In genomic region chr9:91378054-91378453, GRCh38 we compare ENCODE assay signal across 6 cellular contexts. TPM values are rescaled to one million over a fixed set of nuclear protein-coding genes. Genes with fewer than 3 reads are reported as not detected.
DNase-seq lines count a peak whose midpoint lies in the region; ATAC-seq, FAIRE-seq and TF ChIP-seq lines count a peak whose summit lies in the region.
"Not testable (repeated sequence)": the region's sequence is repeated elsewhere in the genome, so short reads cannot be mapped to it uniquely, and the experiment has no call there.

No MANE protein-coding gene starts in this region.

- intact Hi-C loops in K562 (cut with micrococcal nuclease) = not testable (repeated sequence)
- intact Hi-C loops in endothelial cell of umbilical vein (cut with micrococcal nuclease) = loop anchor here (1.0 to 5.0 kb wide), 5 partner anchors 15 to 341 kb away; no protein-coding TSS in a partner anchor

- not testable (repeated sequence) for TF ChIP-seq CTCF in HFFc6 (IDR thresholded peaks at IDR 0.05); SK-N-SH (IDR thresholded peaks at IDR 0.05); K562 (IDR thresholded peaks at IDR 0.05 in 2 of 3, conservative IDR thresholded peaks at IDR 0.05 in 1 of 3; ENCODE audit: insufficient read depth in 2 of 3, low read depth in 1 of 3, low read length in 3 of 3); endothelial cell of umbilical vein (IDR thresholded peaks at IDR 0.05; ENCODE audit: extremely low read depth in 1 of 2, insufficient read depth in 1 of 2, low read depth in 1 of 2, low read length in 2 of 2)

- H3K27me3 ChIP-seq in SK-N-SH (ENCODE audit: insufficient read depth); K562 (ENCODE audit: control insufficient read depth in 2 of 2, insufficient read depth in 2 of 2, low read length in 2 of 2); endothelial cell of umbilical vein (ENCODE audit: control insufficient read depth in 2 of 2, insufficient read depth in 2 of 2, low read length in 2 of 2); mesenchymal stem cell (ENCODE audit: control insufficient read depth in 1 of 2, insufficient read depth in 1 of 2, low read length in 2 of 2); subcutaneous abdominal adipose tissue (ENCODE audit: control insufficient read depth in 5 of 5, insufficient read depth in 4 of 5, low read length in 5 of 5): not testable (repeated sequence)

- not testable (repeated sequence) for H3K27me3 Mint-ChIP-seq in HFFc6 (ENCODE audit: insufficient read depth)

- H2BK15ac ChIP-seq in mesenchymal stem cell (ENCODE audit: low read depth, poor library complexity, severe bottlenecking) = not testable (repeated sequence)

- not testable (repeated sequence) for H3K36me3 ChIP-seq in SK-N-SH (replicated peaks in 1 of 2; ENCODE audit: control insufficient read depth in 1 of 2, insufficient read depth in 2 of 2, low read length in 1 of 2); K562 (ENCODE audit: control insufficient read depth, insufficient read depth, low read length); endothelial cell of umbilical vein (ENCODE audit: control insufficient read depth in 2 of 2, extremely low read depth in 1 of 2, insufficient read depth in 2 of 2, low read length in 2 of 2); mesenchymal stem cell (ENCODE audit: control insufficient read depth in 1 of 2, insufficient read depth in 2 of 2, low read depth in 1 of 2, low read length in 2 of 2); subcutaneous abdominal adipose tissue (ENCODE audit: control insufficient read depth in 5 of 5, insufficient read depth in 5 of 5, low read length in 5 of 5)

- not testable (repeated sequence) for FAIRE-seq in K562 (lab: Jason Lieb, UNC); endothelial cell of umbilical vein (lab: Jason Lieb, UNC)

- not testable (repeated sequence) for H3K23ac ChIP-seq in mesenchymal stem cell (ENCODE audit: low read length in 2 of 2)

- not testable (repeated sequence) for H3K4me3 Mint-ChIP-seq in HFFc6

- H3K4ac ChIP-seq in mesenchymal stem cell (ENCODE audit: low read depth in 1 of 2, low read length in 2 of 2) = peak overlapping the region in 1 of 2 experiments; percentile 28

- not testable (repeated sequence) for H4K20me1 ChIP-seq in SK-N-SH (ENCODE audit: insufficient read depth); K562 (replicated peaks; ENCODE audit: control insufficient read depth, insufficient read depth, low read length); endothelial cell of umbilical vein (replicated peaks; ENCODE audit: control insufficient read depth, extremely low read depth, insufficient read depth, low read length)

- H2BK12ac ChIP-seq in mesenchymal stem cell (ENCODE audit: low read length in 2 of 2) = not testable (repeated sequence)

- not testable (repeated sequence) for H2AK5ac ChIP-seq in mesenchymal stem cell (ENCODE audit: low read length, severe bottlenecking)

- H2AFZ ChIP-seq in SK-N-SH (ENCODE audit: low read depth); K562 (ENCODE audit: low read depth, low read length); endothelial cell of umbilical vein (ENCODE audit: low read depth, low read length); mesenchymal stem cell (ENCODE audit: low read depth, low read length): not testable (repeated sequence)

- in situ Hi-C loops in K562 (cut with MboI) = not testable (repeated sequence)

- not testable (repeated sequence) for H3K4me2 ChIP-seq in SK-N-SH; K562 (ENCODE audit: insufficient read depth, low read length); mesenchymal stem cell (ENCODE audit: low read length, poor library complexity, severe bottlenecking)
- H3K4me2 ChIP-seq in endothelial cell of umbilical vein (ENCODE audit: insufficient read depth, low read length) = peak overlapping the region; percentile 35

- H3K9me3 Mint-ChIP-seq in HFFc6 = not testable (repeated sequence)

- not testable (repeated sequence) for H3K9me3 ChIP-seq in SK-N-SH; K562 (replicated peaks; ENCODE audit: control insufficient read depth, insufficient read depth, low read depth, low read length); endothelial cell of umbilical vein (replicated peaks; ENCODE audit: control insufficient read depth, insufficient read depth, low read length); mesenchymal stem cell (ENCODE audit: control insufficient read depth, low read length); subcutaneous abdominal adipose tissue (ENCODE audit: control insufficient read depth in 5 of 5, low read length in 5 of 5)

- not testable (repeated sequence) for H3K18ac ChIP-seq in mesenchymal stem cell (ENCODE audit: low read depth in 1 of 2, low read length in 2 of 2)

- ATAC-seq in K562 = not testable (repeated sequence)

- H3K4me1 Mint-ChIP-seq in HFFc6 (ENCODE audit: low read depth) = peaks cover 59% of the 10 kb centered on the region

- H3K9me2 ChIP-seq in SK-N-SH = not testable (repeated sequence)

- H3K79me2 ChIP-seq in SK-N-SH (ENCODE audit: insufficient read depth); K562 (ENCODE audit: control insufficient read depth, insufficient read depth, low read length); endothelial cell of umbilical vein (ENCODE audit: control insufficient read depth, insufficient read depth, low read length): not testable (repeated sequence)

- H2BK5ac ChIP-seq in mesenchymal stem cell (ENCODE audit: low read depth, low read length, poor library complexity, severe bottlenecking) = not testable (repeated sequence)

- POLR2A ChIA-PET in SK-N-SH (lab: Yijun Ruan, JAX); K562 (lab: Yijun Ruan, JAX); endothelial cell of umbilical vein (lab: Charles Lee): not testable (repeated sequence)

- peaks cover 28% of the 10 kb centered on the region for H3F3A ChIP-seq in SK-N-SH (replicated peaks; ENCODE audit: insufficient read depth)

- not testable (repeated sequence) for H3K4me3 ChIP-seq in SK-N-SH (ENCODE audit: low read depth in 2 of 2, low read length in 1 of 2); K562; endothelial cell of umbilical vein (replicated peaks in 1 of 3; ENCODE audit: insufficient read depth in 1 of 3, low read depth in 1 of 3, low read length in 3 of 3); mesenchymal stem cell (ENCODE audit: insufficient read depth in 1 of 2, low read depth in 1 of 2, low read length in 2 of 2); subcutaneous abdominal adipose tissue (ENCODE audit: low read depth in 1 of 5, low read length in 5 of 5)

- TF ChIP-seq RAD21 in SK-N-SH (IDR thresholded peaks at IDR 0.05; ENCODE audit: low read length); K562 (CRISPR knock-in tag; conservative IDR thresholded peaks at IDR 0.05 in 1 of 2, IDR thresholded peaks at IDR 0.05 in 1 of 2): not testable (repeated sequence)

- 98% methylated on average over 3 of the region's 3 CpGs for WGBS in SK-N-SH (ENCODE audit: low lambda C conversion rate)
- WGBS in K562 (ENCODE audit: insufficient coverage, low coverage, missing lambda C conversion rate) = 47% methylated on average over 3 of the region's 3 CpGs
- WGBS in mesenchymal stem cell = 100% methylated on average over 1 of the region's 3 CpGs

- H4K8ac ChIP-seq in mesenchymal stem cell (ENCODE audit: low read length) = not testable (repeated sequence)

- peak overlapping the region; percentile 24 to 45; a peak in 2 of 4 replicates for H3K27ac ChIP-seq in SK-N-SH (ENCODE audit: low read depth in 2 of 2, low read length in 1 of 2)
- H3K27ac ChIP-seq in K562 (ENCODE audit: extremely low read depth, low read depth, low read length); endothelial cell of umbilical vein (ENCODE audit: insufficient read depth, low read depth, low read length); mesenchymal stem cell (ENCODE audit: low read length, poor library complexity, severe bottlenecking): not testable (repeated sequence)
- H3K27ac ChIP-seq in subcutaneous abdominal adipose tissue (ENCODE audit: low read depth, low read length) = peak overlapping the region; percentile 12

- dilution Hi-C loops in endothelial cell of umbilical vein (cut with MboI; ENCODE audit: extremely low pct_ligation_motif_present, low sequenced_read_pairs) = not testable (repeated sequence)

- H2BK120ac ChIP-seq in mesenchymal stem cell (ENCODE audit: low read depth, low read length) = not testable (repeated sequence)

- BruUV-seq in K562 (replicated peaks; lab: Mats Ljungman, UMichigan); endothelial cell of umbilical vein (replicated peaks; lab: Mats Ljungman, UMichigan): not testable (repeated sequence)

- peaks cover 10% of the 10 kb centered on the region for H3K36me3 Mint-ChIP-seq in HFFc6 (ENCODE audit: low read depth)

- H4K91ac ChIP-seq in mesenchymal stem cell (ENCODE audit: low read length) = not testable (repeated sequence)

- not testable (repeated sequence) for DNase-seq in HFFc6; SK-N-SH; K562 (ENCODE audit: extremely low read depth in 1 of 4, low spot score in 3 of 4); endothelial cell of umbilical vein (ENCODE audit: low read depth, low spot score); mesenchymal stem cell

- H3K9ac ChIP-seq in SK-N-SH; K562 (ENCODE audit: insufficient read depth in 1 of 2, low read depth in 2 of 2, low read length in 2 of 2); endothelial cell of umbilical vein (replicated peaks; ENCODE audit: extremely low read depth, insufficient read depth, low read length); subcutaneous abdominal adipose tissue (ENCODE audit: low read length in 5 of 5): not testable (repeated sequence)
- H3K9ac ChIP-seq in mesenchymal stem cell (ENCODE audit: low read length) = peak overlapping the region; percentile 3

- H3K14ac ChIP-seq in mesenchymal stem cell (ENCODE audit: low read length in 2 of 2) = not testable (repeated sequence)

- not testable (repeated sequence) for H3K9me1 ChIP-seq in K562 (ENCODE audit: control insufficient read depth, insufficient read depth, low read length); endothelial cell of umbilical vein (replicated peaks; ENCODE audit: control insufficient read depth, extremely low read depth, insufficient read depth, low read length)

- H3K27ac Mint-ChIP-seq in HFFc6 = peak overlapping the region; percentile 29

- CTCF ChIA-PET in SK-N-SH (lab: Yijun Ruan, JAX); K562 (lab: Yijun Ruan, JAX; ENCODE audit: low intra/inter-chr PET ratio): not testable (repeated sequence)
- CTCF ChIA-PET in endothelial cell of umbilical vein (lab: Charles Lee) = interaction anchor here (1.5 kb wide), 1 partner anchor 38 kb away, joined by 4 read pairs; no protein-coding TSS in a partner anchor

- H3K79me1 ChIP-seq in mesenchymal stem cell (replicated peaks; ENCODE audit: low read length, poor library complexity, severe bottlenecking) = not testable (repeated sequence)

- TF ChIP-seq EP300 in SK-N-SH (IDR thresholded peaks at IDR 0.05; ENCODE audit: borderline replicate concordance in 1 of 2, low read depth in 1 of 2, low read length in 1 of 2); K562 (IDR thresholded peaks at IDR 0.05; ENCODE audit: low read length): not testable (repeated sequence)

- TF ChIP-seq POLR2A in K562 (conservative IDR thresholded peaks at IDR 0.05); endothelial cell of umbilical vein (IDR thresholded peaks at IDR 0.05; ENCODE audit: low read depth, low read length): not testable (repeated sequence)

- H3K4me1 ChIP-seq in SK-N-SH (ENCODE audit: control insufficient read depth in 1 of 2, insufficient read depth in 2 of 2, low read depth in 1 of 2, low read length in 1 of 2); K562 (replicated peaks in 1 of 2; ENCODE audit: control insufficient read depth in 2 of 2, insufficient read depth in 2 of 2, low read length in 2 of 2); mesenchymal stem cell (ENCODE audit: control insufficient read depth, insufficient read depth, low read depth, low read length): not testable (repeated sequence)
- H3K4me1 ChIP-seq in endothelial cell of umbilical vein (ENCODE audit: control insufficient read depth, extremely low read depth, insufficient read depth, low read length) (peaks cover 20% of the 10 kb centered on the region), subcutaneous abdominal adipose tissue (ENCODE audit: control insufficient read depth in 5 of 5, insufficient read depth in 5 of 5, low read length in 5 of 5) (peaks cover 2 to 16% (median 12%) of the 10 kb centered on the region in 5 donors)

RNA-seq across cellular contexts. Expression of gene AUH, which starts 16.3 kb away (rescaled TPM):
- total RNA-seq in HFFc6 (2021; fragmentation: NEBNext Ultra II Directional; extraction: Animal tissue kit (Norgen Biotek cat#: 25700)) = 10 to 100 TPM in 4 of 6 experiments, 1 to 10 TPM in 2; 9.8 to 11.3 (median 10.6) TPM
- 6.2 and 7.6 TPM in 2 replicates for polyA plus RNA-seq in SK-N-SH (2012; rRNA removed)
- polyA plus RNA-seq in SK-N-SH (2012; cell fraction: cytosol; rRNA removed) = 8.5 and 9.8 TPM in 2 replicates
- polyA plus RNA-seq in SK-N-SH (2012; cell fraction: nucleus; rRNA removed) = 7.7 and 11.0 TPM in 2 replicates
- total RNA-seq in K562 (2011; cell fraction: chromatin; rRNA removed; ENCODE audit: low replicate concordance) = 16.8 and 53.1 TPM in 2 replicates
- 7.8 and 11.6 TPM in 2 replicates for total RNA-seq in K562 (2011; cell fraction: nucleolus; rRNA removed)
- 18.8 and 30.1 TPM in 2 replicates for total RNA-seq in K562 (2011; cell fraction: nucleoplasm; rRNA removed)
- total RNA-seq in K562 (2014; rRNA removed) = 29.0 and 32.8 TPM in 2 replicates
- 11.1 and 12.4 TPM in 2 replicates for total RNA-seq in K562 (2014; rRNA removed; fragmentation: Illumina TruSeq; extraction: Trizol)
- 9.4 and 10.1 TPM in 2 replicates for total RNA-seq in K562 (2015; rRNA removed; fragmentation: Illumina TruSeq; extraction: Trizol)
- total RNA-seq in K562 (2021) = 12.7 and 13.5 TPM in 2 replicates
- 6.3 and 6.9 TPM in 2 replicates for polyA plus RNA-seq in K562 (2011; rRNA removed)
- 2.6 and 3.3 TPM in 2 replicates for polyA plus RNA-seq in K562 (2011; cell fraction: cytosol; rRNA removed)
- 10.3 and 13.3 TPM in 2 replicates for polyA plus RNA-seq in K562 (2011; cell fraction: nucleus; rRNA removed)
- 6.8 and 9.1 TPM in 2 replicates for polyA plus RNA-seq in K562 (2012)
- polyA plus RNA-seq in K562 (2014; fragmentation: Illumina TruSeq; extraction: Trizol) = 6.1 and 6.3 TPM in 2 replicates
- 1 to 10 TPM; 3.4 to 4.5 TPM for polyA plus RNA-seq in K562 (2014; fragmentation: Nextera tagmentation; extraction: Ambion mirVana)
- polyA plus RNA-seq in K562 (2014; rRNA removed) = 16.3 and 16.8 TPM in 2 replicates
- 11.6 and 12.7 TPM in 2 replicates for polyA minus RNA-seq in K562 (2011; rRNA and poly(A)+ RNA removed)
- polyA minus RNA-seq in K562 (2011; cell fraction: cytosol; rRNA and poly(A)+ RNA removed) = 2.7 and 3.0 TPM in 2 replicates
- polyA minus RNA-seq in K562 (2011; cell fraction: nucleus; rRNA and poly(A)+ RNA removed) = 22.3 and 25.0 TPM in 2 replicates
- 9.2 and 10.7 TPM in 2 replicates for total RNA-seq in endothelial cell of umbilical vein
- polyA plus RNA-seq in endothelial cell of umbilical vein = 1.4 and 2.3 TPM in 2 replicates
- 3.5 and 4.0 TPM in 2 replicates for polyA plus RNA-seq in endothelial cell of umbilical vein (2011; cell fraction: cytosol; rRNA removed)
- polyA plus RNA-seq in endothelial cell of umbilical vein (2011; cell fraction: nucleus; rRNA removed) = 9.3 and 11.4 TPM in 2 replicates
- 6.3 and 6.5 TPM in 2 replicates for polyA plus RNA-seq in endothelial cell of umbilical vein (2012)
- 1.1 and 1.6 TPM in 2 replicates for polyA minus RNA-seq in endothelial cell of umbilical vein
- polyA minus RNA-seq in endothelial cell of umbilical vein (2011; cell fraction: cytosol; rRNA and poly(A)+ RNA removed) = 2.6 TPM
- polyA minus RNA-seq in endothelial cell of umbilical vein (2011; cell fraction: nucleus; rRNA and poly(A)+ RNA removed) = 6.5 and 13.4 TPM in 2 replicates
- polyA plus RNA-seq in mesenchymal stem cell (2013, experiment 1 of 2) = 5.8 TPM
- 6.0 TPM for polyA plus RNA-seq in mesenchymal stem cell (2013, experiment 2 of 2)

RNA-seq across cellular contexts. Expression of gene NFIL3, which starts 45.6 kb away (rescaled TPM):
- 10 to 100 TPM; 11.8 to 18.5 (median 17.4) TPM for total RNA-seq in HFFc6 (2021; fragmentation: NEBNext Ultra II Directional; extraction: Animal tissue kit (Norgen Biotek cat#: 25700))
- polyA plus RNA-seq in SK-N-SH (2012; rRNA removed) (6.8 and 9.3 TPM in 2 replicates), K562 (2011; rRNA removed) (9.3 and 10.3 TPM in 2 replicates), K562 (2014; fragmentation: Illumina TruSeq; extraction: Trizol) (14.2 and 16.1 TPM in 2 replicates), K562 (2014; fragmentation: Nextera tagmentation; extraction: Ambion mirVana) (1 to 10 TPM; 3.2 to 3.8 TPM), K562 (2014; rRNA removed) (7.1 and 7.4 TPM in 2 replicates), endothelial cell of umbilical vein (1.9 and 2.9 TPM in 2 replicates)
- polyA plus RNA-seq in SK-N-SH (2012; cell fraction: cytosol; rRNA removed) = 10.7 and 15.8 TPM in 2 replicates
- polyA plus RNA-seq in SK-N-SH (2012; cell fraction: nucleus; rRNA removed) = 6.0 and 15.3 TPM in 2 replicates
- total RNA-seq in K562 (2011; cell fraction: chromatin; rRNA removed; ENCODE audit: low replicate concordance) = 4.2 and 15.9 TPM in 2 replicates
- total RNA-seq in K562 (2011; cell fraction: nucleolus; rRNA removed) = 3.5 and 3.9 TPM in 2 replicates
- 6.5 and 7.1 TPM in 2 replicates for total RNA-seq in K562 (2011; cell fraction: nucleoplasm; rRNA removed)
- total RNA-seq in K562 (2014; rRNA removed) (4.2 and 4.3 TPM in 2 replicates), K562 (2014; rRNA removed; fragmentation: Illumina TruSeq; extraction: Trizol) (12.3 and 12.4 TPM in 2 replicates), K562 (2015; rRNA removed; fragmentation: Illumina TruSeq; extraction: Trizol) (9.4 and 9.7 TPM in 2 replicates), K562 (2021) (11.9 and 13.8 TPM in 2 replicates), endothelial cell of umbilical vein (9.7 and 10.5 TPM in 2 replicates)
- 2.5 and 7.6 TPM in 2 replicates for polyA plus RNA-seq in K562 (2011; cell fraction: cytosol; rRNA removed)
- polyA plus RNA-seq in K562 (2011; cell fraction: nucleus; rRNA removed) = 4.4 and 11.7 TPM in 2 replicates
- polyA plus RNA-seq in K562 (2012) = 12.4 and 24.6 TPM in 2 replicates
- polyA minus RNA-seq in K562 (2011; rRNA and poly(A)+ RNA removed) = 7.6 and 11.7 TPM in 2 replicates
- polyA minus RNA-seq in K562 (2011; cell fraction: cytosol; rRNA and poly(A)+ RNA removed) = 5.7 and 6.4 TPM in 2 replicates
- polyA minus RNA-seq in K562 (2011; cell fraction: nucleus; rRNA and poly(A)+ RNA removed) = 1.9 and 7.8 TPM in 2 replicates
- 4.9 and 5.4 TPM in 2 replicates for polyA plus RNA-seq in endothelial cell of umbilical vein (2011; cell fraction: cytosol; rRNA removed)
- 6.4 and 8.2 TPM in 2 replicates for polyA plus RNA-seq in endothelial cell of umbilical vein (2011; cell fraction: nucleus; rRNA removed)
- polyA plus RNA-seq in endothelial cell of umbilical vein (2012) = 14.3 and 15.7 TPM in 2 replicates
- 2.7 and 2.9 TPM in 2 replicates for polyA minus RNA-seq in endothelial cell of umbilical vein
- 10.5 TPM for polyA minus RNA-seq in endothelial cell of umbilical vein (2011; cell fraction: cytosol; rRNA and poly(A)+ RNA removed)
- 5.4 and 7.5 TPM in 2 replicates for polyA minus RNA-seq in endothelial cell of umbilical vein (2011; cell fraction: nucleus; rRNA and poly(A)+ RNA removed)
- 19.1 TPM for polyA plus RNA-seq in mesenchymal stem cell (2013, experiment 1 of 2)
- polyA plus RNA-seq in mesenchymal stem cell (2013, experiment 2 of 2) = 19.4 TPM
